24 cellular contexts compared by ENCODE assay signal in genomic region chr7:37329940-37330339, GRCh38.
"Had no signal": no experiment of that assay in that cellular context is flagged by ENCODE, and none has a peak within 500 bp of the region (broad histone marks: within the 10 kb centered on the region; RNA-seq: fewer than 3 reads in every experiment).

No MANE protein-coding gene starts in this region.

- H3K4me1 ChIP-seq: gastrocnemius medialis, parathyroid adenoma, psoas muscle, right lobe of liver, transverse colon had no signal

- H3K9ac ChIP-seq: parathyroid adenoma had no signal

- H2AFZ ChIP-seq: parathyroid adenoma had no signal

- H3K4me3 Mint-ChIP-seq: immature natural killer cell, nephron had no signal

- DNase-seq: effector memory CD4-positive, alpha-beta T cell; gastrocnemius medialis; immature natural killer cell; kidney; left cardiac atrium; left ventricle myocardium superior; mesenchymal stem cell; midbrain; psoas muscle; retina; right lobe of liver; spleen; stimulated activated CD4-positive, alpha-beta T cell treated with anti-CD3 and anti-CD28 coated beads, Interleukin-15, amount 100 ng/mL, for 24 hours; stimulated activated CD4-positive, alpha-beta T cell treated with anti-CD3 and anti-CD28 coated beads, Interleukin-1b, Interleukin-23, amount 100 ng/mL, for 48 hours; stimulated activated CD4-positive, alpha-beta T cell treated with anti-CD3 and anti-CD28 coated beads, Interleukin-4, amount 100 ng/mL, for 24 hours; stimulated activated naive CD4-positive, alpha-beta T cell; stomach; substantia nigra; transverse colon had no signal

- H3K27ac Mint-ChIP-seq: nephron had no signal

- H3K4me3 ChIP-seq: esophagus muscularis mucosa, gastrocnemius medialis, lung, psoas muscle, right lobe of liver, spleen, stomach, thoracic aorta, transverse colon had no signal

- H3K27me3 ChIP-seq: esophagus muscularis mucosa, gastrocnemius medialis, right lobe of liver, spleen, stomach, transverse colon had no signal

- ATAC-seq: gastrocnemius medialis, left cardiac atrium, left ventricle myocardium superior, psoas muscle, right lobe of liver had no signal

- H3K27ac ChIP-seq: esophagus muscularis mucosa, gastrocnemius medialis, parathyroid adenoma, psoas muscle, right lobe of liver, spleen, stomach, thoracic aorta, transverse colon had no signal

- H3K36me3 ChIP-seq: esophagus muscularis mucosa, gastrocnemius medialis, right lobe of liver, stomach, thoracic aorta, transverse colon had no signal

- H3K9me3 Mint-ChIP-seq: immature natural killer cell had no signal
